24 cellular contexts compared by ENCODE assay signal in genomic region chr2:100179806-100180205, GRCh38. TPM values are rescaled to one million over a fixed set of nuclear protein-coding genes. Genes with fewer than 3 reads are reported as not detected.
"Had no signal": no experiment of that assay in that cellular context is flagged by ENCODE, and none has a peak within 500 bp of the region (broad histone marks: within the 10 kb centered on the region; RNA-seq: fewer than 3 reads in every experiment).

No MANE protein-coding gene starts in this region.

- H3K9me3 ChIP-seq: gastroesophageal sphincter, heart left ventricle, left lung, lower lobe of right lung had no signal

- H3K4me3 Mint-ChIP-seq: dendritic cell treated with granulocyte-macrophage colony-stimulating factor and Interleukin-4, amounts not matched to agents 40 ng/mL and 50 ng/mL, for 4 days; effector memory CD8-positive, alpha-beta T cell; endodermal cell; immature natural killer cell; naive thymus-derived CD4-positive, alpha-beta T cell had no signal

- H3K36me3 ChIP-seq: gastroesophageal sphincter, heart left ventricle, left lung, lower lobe of right lung had no signal

- DNase-seq: cortex of kidney; effector CD8-positive, alpha-beta T cell; effector memory CD8-positive, alpha-beta T cell; endodermal cell; erythroblast; foreskin keratinocyte; heart left ventricle; hypothalamus; immature natural killer cell; islet precursor cell; left cardiac atrium; left lung; left ventricle myocardium superior; lower lobe of right lung; mesenchymal stem cell; midbrain; naive thymus-derived CD4-positive, alpha-beta T cell had no signal

- H3K36me3 Mint-ChIP-seq: immature natural killer cell; naive thymus-derived CD4-positive, alpha-beta T cell had no signal

- H3K27me3 ChIP-seq: foreskin keratinocyte, gastroesophageal sphincter, heart left ventricle, hepatocyte, left lung had no signal

- H3K4me2 ChIP-seq: hepatocyte had no signal

- H3K4me1 ChIP-seq: foreskin keratinocyte had no signal

- FAIRE-seq: colon, endometrium, frontal cortex had no signal

- H2AFZ ChIP-seq: hepatocyte had no signal

- H3K4me1 Mint-ChIP-seq: immature natural killer cell had no signal

- H3K27ac ChIP-seq: epithelial cell of prostate, foreskin keratinocyte, gastroesophageal sphincter, heart left ventricle, hepatocyte, left lung, lower lobe of right lung had no signal

- H3K27me3 Mint-ChIP-seq: dendritic cell treated with granulocyte-macrophage colony-stimulating factor and Interleukin-4, amounts not matched to agents 40 ng/mL and 50 ng/mL, for 4 days; effector memory CD8-positive, alpha-beta T cell; naive thymus-derived CD4-positive, alpha-beta T cell had no signal

- H3K9me3 Mint-ChIP-seq: dendritic cell treated with granulocyte-macrophage colony-stimulating factor and Interleukin-4, amounts not matched to agents 40 ng/mL and 50 ng/mL, for 4 days; effector memory CD8-positive, alpha-beta T cell; endodermal cell; immature natural killer cell had no signal

- H3K27ac Mint-ChIP-seq: dendritic cell treated with granulocyte-macrophage colony-stimulating factor and Interleukin-4, amounts not matched to agents 40 ng/mL and 50 ng/mL, for 4 days; effector memory CD8-positive, alpha-beta T cell; endodermal cell; immature natural killer cell had no signal

- H3K79me2 ChIP-seq: hepatocyte had no signal

- H3K4me3 ChIP-seq: gastroesophageal sphincter, heart left ventricle, hepatocyte, left lung, lower lobe of right lung had no signal

RNA-seq across cellular contexts. Expression of gene AFF3, which starts 37.4 kb away (rescaled TPM):
- total RNA-seq: foreskin keratinocyte had no signal
- polyA plus RNA-seq: foreskin keratinocyte had no signal
